11 cellular contexts compared by ENCODE assay signal in genomic region chr3:161700998-161701397, GRCh38.
A peak's percentile ranks its signal among the peaks of the same experiment; 100 is the strongest.
DNase-seq lines count a peak whose midpoint lies in the region; ATAC-seq lines count a peak whose summit lies in the region.
"Had no signal": no experiment of that assay in that cellular context is flagged by ENCODE, and none has a peak within 500 bp of the region (broad histone marks: within the 10 kb centered on the region; RNA-seq: fewer than 3 reads in every experiment).

No MANE protein-coding gene starts in this region.

- no peak overlapping the region for H2AFZ ChIP-seq in neuronal stem cell (ENCODE audit: low read length)

- no peak overlapping the region for H2BK5ac ChIP-seq in neuronal stem cell (ENCODE audit: low read length)

- WGBS in neuronal stem cell (ENCODE audit: extremely low coverage in 2 of 2, insufficient read length in 2 of 2, insufficient replicate concordance in 1 of 2), 2 donors = no CpG with 5 or more reads among the region's 2 CpGs

- H3K9me3 Mint-ChIP-seq in activated naive CD4-positive, alpha-beta T cell treated with anti-CD3 and anti-CD28 coated beads, Interleukin-2, amount 50 U/mL, for 72 hours = peaks cover 0 to 2% of the 10 kb centered on the region in 2 donors
- H3K9me3 Mint-ChIP-seq: nephron had no signal

- no peak overlapping the region for H3K23ac ChIP-seq in neuronal stem cell (ENCODE audit: low read depth, low read length, poor library complexity)

- H3K9me3 ChIP-seq in neuronal stem cell (replicated peaks in 1 of 2; ENCODE audit: control insufficient read depth in 2 of 2, insufficient read depth in 1 of 2, low read depth in 1 of 2, low read length in 2 of 2) = no peaks in the 10 kb centered on the region

- H2AK5ac ChIP-seq in neuronal stem cell (ENCODE audit: low read depth, low read length) = no peak overlapping the region

- no peak overlapping the region for H3K4me2 ChIP-seq in neuronal stem cell (ENCODE audit: insufficient read depth, low read length, poor library complexity, severe bottlenecking)

- H3K4ac ChIP-seq in neuronal stem cell (ENCODE audit: low read length) = no peak overlapping the region

- no peak overlapping the region for H2BK15ac ChIP-seq in neuronal stem cell (ENCODE audit: low read length)

- H3K27ac ChIP-seq in neuronal stem cell (replicated peaks; ENCODE audit: low read length) = no peak overlapping the region

- no peaks in the 10 kb centered on the region for H3K36me3 Mint-ChIP-seq in activated naive CD4-positive, alpha-beta T cell treated with anti-CD3 and anti-CD28 coated beads, Interleukin-2, amount 50 U/mL, for 72 hours

- H3K9ac ChIP-seq in neuronal stem cell (ENCODE audit: low read depth, low read length, poor library complexity) = no peak overlapping the region

- no peaks in the 10 kb centered on the region for H3K36me3 ChIP-seq in neuronal stem cell (replicated peaks in 1 of 2; ENCODE audit: control insufficient read depth in 2 of 2, insufficient read depth in 2 of 2, low read length in 2 of 2)

- H3K79me1 ChIP-seq in neuronal stem cell (ENCODE audit: low read depth, low read length) = no peaks in the 10 kb centered on the region

- no peak overlapping the region for H2BK12ac ChIP-seq in neuronal stem cell (ENCODE audit: low read length)

- no peak overlapping the region for H3K18ac ChIP-seq in neuronal stem cell (ENCODE audit: low read length)

- H3K4me3 ChIP-seq in neuronal stem cell (ENCODE audit: low read length in 2 of 2) = no peak overlapping the region

- peak; percentile 35 for DNase-seq in COR-L47 (lab: John Stamatoyannopoulos, UW)
- DNase-seq in NCI-H774 (lab: John Stamatoyannopoulos, UW) = peak; percentile 55
- no peak for DNase-seq in activated naive CD4-positive, alpha-beta T cell treated with anti-CD3 and anti-CD28 coated beads, Interleukin-2, amount 50 U/mL, for 72 hours (ENCODE audit: low spot score in 2 of 2)
- no peak for DNase-seq in neuronal stem cell (ENCODE audit: low spot score)
- no peak for DNase-seq in NCI-H82 treated with DMSO at 0.1 percent for 48 hours (lab: John Stamatoyannopoulos, UW; ENCODE audit: unreplicated experiment)
- DNase-seq: activated CD4-positive, alpha-beta T cell treated with anti-CD3 and anti-CD28 coated beads for 48 hours; effector CD8-positive, alpha-beta T cell had no signal

- no peaks in the 10 kb centered on the region for H3K27me3 ChIP-seq in neuronal stem cell (ENCODE audit: control insufficient read depth in 3 of 3, insufficient read depth in 3 of 3, low read depth in 1 of 3, low read length in 3 of 3)

- H4K91ac ChIP-seq in neuronal stem cell (ENCODE audit: low read depth, low read length, poor library complexity) = no peak overlapping the region

- H4K8ac ChIP-seq in neuronal stem cell (ENCODE audit: low read depth, low read length) = no peak overlapping the region

- no peak overlapping the region for H2BK120ac ChIP-seq in neuronal stem cell (ENCODE audit: low read depth, low read length)

- H3K14ac ChIP-seq in neuronal stem cell (ENCODE audit: low read length) = no peak overlapping the region

- no peak overlapping the region for H3K27ac Mint-ChIP-seq in activated naive CD4-positive, alpha-beta T cell treated with anti-CD3 and anti-CD28 coated beads, Interleukin-2, amount 50 U/mL, for 72 hours
- H3K27ac Mint-ChIP-seq: nephron had no signal

- no peaks in the 10 kb centered on the region for H3K4me1 ChIP-seq in neuronal stem cell (ENCODE audit: control insufficient read depth in 2 of 2, insufficient read depth in 1 of 2, low read depth in 1 of 2, low read length in 2 of 2)

- peak; percentile 78 for ATAC-seq in GM18909 (IDR thresholded peaks at IDR 0.05; ENCODE audit: poor library complexity, unreplicated experiment)
- ATAC-seq in HG02970 (IDR thresholded peaks at IDR 0.05; ENCODE audit: low FRiP score, unreplicated experiment) = peak; percentile 52
- ATAC-seq in activated naive CD4-positive, alpha-beta T cell treated with anti-CD3 and anti-CD28 coated beads, Interleukin-2, amount 50 U/mL, for 72 hours = no peak
- no peak for ATAC-seq in GM21737 (IDR thresholded peaks at IDR 0.05; ENCODE audit: unreplicated experiment)

Comparison
In these comparisons a context has a peak if more than half of its experiments do, and no peak if none do; other contexts are left out.
1. DNase-seq: peak in COR-L47 (single experiment) and NCI-H774 (single experiment); none in activated naive CD4-positive, alpha-beta T cell treated with anti-CD3 and anti-CD28 coated beads, Interleukin-2, amount 50 U/mL, for 72 hours (0 of 2), neuronal stem cell (single experiment) and NCI-H82 treated with DMSO at 0.1 percent for 48 hours (single experiment).
2. ATAC-seq: peak in GM18909 (single experiment) and HG02970 (single experiment); none in activated naive CD4-positive, alpha-beta T cell treated with anti-CD3 and anti-CD28 coated beads, Interleukin-2, amount 50 U/mL, for 72 hours (0 of 2) and GM21737 (single experiment).